In the genomic region with DNA sequence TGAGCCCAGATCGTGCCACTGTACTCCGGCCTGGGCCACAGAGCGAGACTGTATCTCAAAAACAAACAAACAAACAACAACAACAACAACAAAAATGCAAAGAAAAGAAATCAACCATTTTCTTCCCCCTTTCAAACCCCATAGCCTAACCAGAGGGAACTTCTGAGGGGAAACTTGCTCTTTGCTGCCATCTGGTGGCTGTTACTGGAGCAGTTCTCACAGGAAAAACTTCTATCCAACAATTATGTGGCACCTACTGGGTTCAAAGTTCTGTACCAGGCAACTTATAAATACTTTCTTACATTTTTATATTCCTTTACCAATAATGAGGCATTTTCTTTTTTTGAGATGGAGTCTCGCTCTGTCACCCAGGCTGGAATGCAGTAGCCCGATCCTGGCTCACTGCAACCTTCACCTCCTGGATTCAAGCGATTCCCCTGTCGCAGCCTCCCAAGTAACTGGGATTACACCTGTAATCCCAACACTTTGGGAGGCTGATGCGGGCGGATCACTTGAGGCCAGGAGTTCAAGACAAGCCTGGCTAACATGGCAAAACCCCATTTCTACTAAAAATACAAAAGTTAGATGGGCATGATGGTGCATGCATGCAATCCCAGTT, we compare ENCODE assay signal across 8 cellular contexts. TPM values are rescaled to one million over a fixed set of nuclear protein-coding genes. Genes with fewer than 3 reads are reported as not detected.
A peak's percentile ranks its signal among the peaks of the same experiment; 100 is the strongest.
DNase-seq lines count a peak whose midpoint lies in the region; ATAC-seq and TF ChIP-seq lines count a peak whose summit lies in the region.

No MANE protein-coding gene starts in this region.

- no peak overlapping the region for H3K4me3 Mint-ChIP-seq in activated T-cell treated with anti-CD3 and anti-CD28 coated beads, Interleukin-2, amount 50 U/mL, for 72 hours

- H3K27me3 ChIP-seq in Peyer's patch (no peaks in the 10 kb centered on the region), osteoblast (ENCODE audit: insufficient read depth, low read length) (peaks cover 2% of the 10 kb centered on the region), thyroid gland (no peaks in the 10 kb centered on the region)

- H4K20me1 ChIP-seq in osteoblast (ENCODE audit: insufficient read depth, low read length): no peaks in the 10 kb centered on the region

- no peak overlapping the region for H3K27ac Mint-ChIP-seq in activated T-cell treated with anti-CD3 and anti-CD28 coated beads, Interleukin-2, amount 50 U/mL, for 72 hours

- TF ChIP-seq POLR2A in Peyer's patch (IDR thresholded peaks at IDR 0.05) (no peak), thyroid gland (IDR thresholded peaks at IDR 0.05) (no peak)

- H3K4me1 ChIP-seq in Peyer's patch: no peaks in the 10 kb centered on the region
- peaks cover 4% of the 10 kb centered on the region for H3K4me1 ChIP-seq in osteoblast (ENCODE audit: insufficient read depth, low read length)
- H3K4me1 ChIP-seq in thyroid gland: no peaks in the 10 kb centered on the region

- H3K9me3 ChIP-seq in Peyer's patch (no peaks in the 10 kb centered on the region), osteoblast (ENCODE audit: low read depth, low read length) (no peaks in the 10 kb centered on the region), thyroid gland (no peaks in the 10 kb centered on the region)

- H3K36me3 ChIP-seq in Peyer's patch (no peaks in the 10 kb centered on the region), osteoblast (ENCODE audit: insufficient read depth, low read length) (no peaks in the 10 kb centered on the region), thyroid gland (no peaks in the 10 kb centered on the region)

- ATAC-seq in activated T-cell treated with anti-CD3 and anti-CD28 coated beads, Interleukin-2, amount 50 U/mL, for 72 hours (replicated peaks in 1 of 2): peak; percentile 60 to 63
- no peak for ATAC-seq in HG03175 (IDR thresholded peaks at IDR 0.05; ENCODE audit: unreplicated experiment)

- DNase-seq in COLO668 (lab: John Stamatoyannopoulos, UW; ENCODE audit: unreplicated experiment) (peak; percentile 67), HPDE6-E6E7 (ENCODE audit: extremely low spot score) (peak; percentile 51), Peyer's patch (peak; percentile 36 to 84 (median 50)), fibroblast of the aortic adventitia (ENCODE audit: low read depth) (peak; percentile 72), osteoblast (ENCODE audit: insufficient read length, low spot score, missing footprints) (peak; percentile 84), thyroid gland (peak; percentile 43 to 53)
- peak; percentile 61 to 69 for DNase-seq in activated T-cell treated with anti-CD3 and anti-CD28 coated beads, Interleukin-2, amount 50 U/mL, for 72 hours

- no peak overlapping the region for H3K27ac ChIP-seq in Peyer's patch
- no peak overlapping the region for H3K27ac ChIP-seq in osteoblast (ENCODE audit: low read depth, low read length)
- no peak overlapping the region for H3K27ac ChIP-seq in thyroid gland

- H3K36me3 Mint-ChIP-seq in activated T-cell treated with anti-CD3 and anti-CD28 coated beads, Interleukin-2, amount 50 U/mL, for 72 hours (ENCODE audit: insufficient read depth in 2 of 2): no peaks in the 10 kb centered on the region

- H3K4me3 ChIP-seq in Peyer's patch (no peak overlapping the region), fibroblast of the aortic adventitia (ENCODE audit: low read depth, low read length) (no peak overlapping the region), osteoblast (ENCODE audit: insufficient read depth, low read length) (no peak overlapping the region), thyroid gland (replicated peaks in 1 of 3) (no peak overlapping the region)

- intact Hi-C loops in thyroid gland (cut with DNase I): no loop called here

- no peaks in the 10 kb centered on the region for H3K27me3 Mint-ChIP-seq in activated T-cell treated with anti-CD3 and anti-CD28 coated beads, Interleukin-2, amount 50 U/mL, for 72 hours (ENCODE audit: low read depth)

- H3K4me1 Mint-ChIP-seq in activated T-cell treated with anti-CD3 and anti-CD28 coated beads, Interleukin-2, amount 50 U/mL, for 72 hours (ENCODE audit: low read depth): no peaks in the 10 kb centered on the region

- H3K9me3 Mint-ChIP-seq in activated T-cell treated with anti-CD3 and anti-CD28 coated beads, Interleukin-2, amount 50 U/mL, for 72 hours: no peaks in the 10 kb centered on the region

- peak; percentile 67 to 81 (median 70) for TF ChIP-seq CTCF in Peyer's patch (IDR thresholded peaks at IDR 0.05)
- TF ChIP-seq CTCF in fibroblast of the aortic adventitia (IDR thresholded peaks at IDR 0.05; ENCODE audit: insufficient read depth, low read length): peak; percentile 90
- peak; percentile 79 for TF ChIP-seq CTCF in osteoblast (IDR thresholded peaks at IDR 0.05; ENCODE audit: extremely low read depth, low read depth, low read length)
- TF ChIP-seq CTCF in thyroid gland (IDR thresholded peaks at IDR 0.05): peak; percentile 55 to 82 (median 68)

- H3K79me2 ChIP-seq in osteoblast (ENCODE audit: insufficient read depth, low read length): no peaks in the 10 kb centered on the region

- 40% methylated on average over 9 of the region's 9 CpGs for WGBS in thyroid gland, 2 donors

- no peak overlapping the region for H3K4me2 ChIP-seq in osteoblast (ENCODE audit: insufficient read depth, low read length)

- H2AFZ ChIP-seq in osteoblast (ENCODE audit: low read length): no peak overlapping the region

RNA-seq across cellular contexts. Expression of gene BICDL1, which starts 50.9 kb away (rescaled TPM):
- total RNA-seq in Peyer's patch (10 to 100 TPM in 2 of 4 donors, 1 to 10 TPM in 2; 9.1 to 17.3 (median 12.0) TPM), fibroblast of the aortic adventitia (ENCODE audit: low replicate concordance) (1.8 TPM in 1 of 2 replicates, not detected in the other), osteoblast (not detected in 2 replicates), thyroid gland (10 to 100 TPM; 10.5 to 81.8 (median 48.1) TPM)
- total RNA-seq in activated T-cell treated with anti-CD3 and anti-CD28 coated beads, Interleukin-2, amount 50 U/mL, for 72 hours: 100 to 1,000 TPM; 154 to 180 TPM
